In the genomic region with DNA sequence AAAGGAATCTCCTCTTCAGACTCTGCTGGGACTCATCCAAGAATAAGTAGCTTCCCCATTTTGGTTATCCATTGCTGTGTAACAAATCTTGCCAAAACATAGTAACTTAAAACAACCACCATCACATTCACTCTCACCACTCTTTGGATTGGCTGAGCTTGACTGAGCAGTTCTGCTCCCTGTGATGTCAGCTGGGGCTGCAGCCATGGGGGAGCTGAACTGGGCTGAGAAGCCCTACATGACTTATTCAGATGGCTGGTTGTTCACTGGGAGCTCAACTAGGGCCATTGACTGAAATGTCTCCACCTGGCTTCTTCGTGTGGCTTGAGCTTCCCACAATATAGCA, we compare ENCODE assay signal across 17 cellular contexts. TPM values are rescaled to one million over a fixed set of nuclear protein-coding genes. Genes with fewer than 3 reads are reported as not detected.
DNase-seq lines count a peak whose midpoint lies in the region; ATAC-seq, FAIRE-seq and TF ChIP-seq lines count a peak whose summit lies in the region.
"Had no signal": no experiment of that assay in that cellular context is flagged by ENCODE, and none has a peak within 500 bp of the region (broad histone marks: within the 10 kb centered on the region; RNA-seq: fewer than 3 reads in every experiment).

No MANE protein-coding gene starts in this region.

- POLR2A ChIA-PET in HepG2 (lab: Yijun Ruan, JAX), result interaction anchor here (0.8 to 2.0 kb wide), 4 partner anchors 9 to 42 kb away, joined by 3 to 14 read pairs (median 4); a partner anchor contains a TSS

- BruUV-seq in HepG2 (replicated peaks; lab: Mats Ljungman, UMichigan), result no TSS peak

- H3K27me3 Mint-ChIP-seq in HFFc6 (ENCODE audit: insufficient read depth), result no peaks in the 10 kb centered on the region; the same call in none of the 2 replicates
- no peaks in the 10 kb centered on the region for H3K27me3 Mint-ChIP-seq in nephron progenitor cell (ENCODE audit: low read depth, poor library complexity)

- CTCF ChIA-PET in HepG2 (lab: Yijun Ruan, JAX; ENCODE audit: low intra/inter-chr PET ratio, low total read pairs), result no interaction called here

- H3K27me3 ChIP-seq in HepG2 (ENCODE audit: control insufficient read depth in 1 of 2, insufficient read depth in 2 of 2, low read length in 2 of 2) (no peaks in the 10 kb centered on the region), skeletal muscle tissue (ENCODE audit: control insufficient read depth in 3 of 3, insufficient read depth in 3 of 3, low read length in 3 of 3) (no peaks in the 10 kb centered on the region)
- H3K27me3 ChIP-seq: BLaER1 treated with 17β-estradiol and CSF1 and Interleukin-3, amounts not matched to agents 10 nM and 100 nM had no signal

- H2AFZ ChIP-seq in HepG2 (ENCODE audit: low read length), result no peak overlapping the region

- WGBS in HepG2 (ENCODE audit: low lambda C conversion rate), result no CpG with 5 or more reads among the region's 1 CpG

- H3K4me3 Mint-ChIP-seq in HFFc6 (peak overlapping the region; percentile 44), nephron progenitor cell (no peak overlapping the region)

- TF ChIP-seq EP300 in HepG2 (IDR thresholded peaks at IDR 0.05; ENCODE audit: low read depth in 2 of 2, low read length in 2 of 2), result no peak
- no peak for TF ChIP-seq EP300 in HepG2 (CRISPR knock-in tag; IDR thresholded peaks at IDR 0.05; ENCODE audit: borderline replicate concordance)

- intact Hi-C loops in HepG2 (cut with micrococcal nuclease; ENCODE audit: unreplicated experiment), result loop anchor here (1.0 kb wide), 1 partner anchor 37 kb away; a partner anchor contains a TSS

- FAIRE-seq in HepG2 (lab: Jason Lieb, UNC), result no peak

- H3K36me3 ChIP-seq in HepG2 (replicated peaks in 1 of 2; ENCODE audit: control insufficient read depth in 1 of 2, insufficient read depth in 2 of 2, low read length in 2 of 2) (no peaks in the 10 kb centered on the region), skeletal muscle tissue (ENCODE audit: control insufficient read depth in 3 of 3, insufficient read depth in 3 of 3, low read length in 3 of 3) (no peaks in the 10 kb centered on the region)
- H3K36me3 ChIP-seq: BLaER1 treated with 17β-estradiol and CSF1 and Interleukin-3, amounts not matched to agents 10 nM and 100 nM; lower lobe of right lung had no signal

- H3K9me3 ChIP-seq in HepG2 (ENCODE audit: low read length) (no peaks in the 10 kb centered on the region), skeletal muscle tissue (ENCODE audit: control insufficient read depth in 3 of 3, low read length in 3 of 3) (no peaks in the 10 kb centered on the region)
- H3K9me3 ChIP-seq: lower lobe of right lung had no signal

- peaks cover 53% of the 10 kb centered on the region for H3K4me1 Mint-ChIP-seq in HFFc6 (ENCODE audit: low read depth)
- H3K4me1 Mint-ChIP-seq in nephron progenitor cell, result no peaks in the 10 kb centered on the region

- H3K4me1 ChIP-seq in HepG2 (ENCODE audit: insufficient read depth, low read length) (peaks cover 33% of the 10 kb centered on the region), skeletal muscle tissue (ENCODE audit: control insufficient read depth in 3 of 3, insufficient read depth in 3 of 3, low read length in 3 of 3) (peaks cover 0 to 3% (median 0%) of the 10 kb centered on the region in 3 donors)

- TF ChIP-seq POLR2A in HepG2 (IDR thresholded peaks at IDR 0.05; ENCODE audit: insufficient read depth in 1 of 2, low read depth in 2 of 2, low read length in 2 of 2), result no peak

- no peaks in the 10 kb centered on the region for H3K79me2 ChIP-seq in HepG2 (ENCODE audit: insufficient read depth, low read length)

- no peak for TF ChIP-seq RAD21 in HepG2 (CRISPR knock-in tag; IDR thresholded peaks at IDR 0.05)

- H3K27ac Mint-ChIP-seq in HFFc6, result peak overlapping the region; percentile 60
- no peak overlapping the region for H3K27ac Mint-ChIP-seq in nephron progenitor cell

- DNase-seq in HFFc6 (no peak), HepG2 (ENCODE audit: low spot score) (no peak), NK-92 (lab: John Stamatoyannopoulos, UW; ENCODE audit: unreplicated experiment) (no peak), NCI-H2107 (lab: John Stamatoyannopoulos, UW) (no peak), nephron progenitor cell (no peak)
- DNase-seq: activated effector memory CD4-positive, alpha-beta T cell treated with Interleukin-2 at 50 U/mL for 16 hours; effector CD8-positive, alpha-beta T cell; KG1; lower lobe of right lung; NCI-H345; stimulated activated naive CD4-positive, alpha-beta T cell treated with Interleukin-2 at 50 U/mL for 16 hours had no signal

- peak overlapping the region; percentile 61; the same call in 1 of the 2 replicates for H3K4me2 ChIP-seq in HepG2 (ENCODE audit: low read depth, low read length)

- H3K27ac ChIP-seq in VCaP (peak overlapping the region; percentile 75), HepG2 (ENCODE audit: extremely low read length, insufficient read depth, low read length) (no peak overlapping the region), skeletal muscle tissue (ENCODE audit: low read depth, low read length) (peak overlapping the region; percentile 59)

- H3K4me3 ChIP-seq in HepG2 (replicated peaks in 1 of 3; ENCODE audit: insufficient read depth in 1 of 3, low read depth in 2 of 3, low read length in 3 of 3), result no peak overlapping the region
- H3K4me3 ChIP-seq in skeletal muscle tissue (ENCODE audit: low read length in 3 of 3), result no peak overlapping the region
- H3K4me3 ChIP-seq: BLaER1 treated with 17β-estradiol and CSF1 and Interleukin-3, amounts not matched to agents 10 nM and 100 nM; lower lobe of right lung; skin epidermis had no signal

- ATAC-seq in HepG2 (peak; percentile 49), GM19035 (IDR thresholded peaks at IDR 0.05; ENCODE audit: unreplicated experiment) (no peak)
- ATAC-seq: HCT116 had no signal

- H3K9me3 Mint-ChIP-seq in HFFc6 (no peaks in the 10 kb centered on the region), nephron progenitor cell (peaks cover 4% of the 10 kb centered on the region)

- no peaks in the 10 kb centered on the region for H4K20me1 ChIP-seq in HepG2 (ENCODE audit: insufficient read depth, low read length)
- H4K20me1 ChIP-seq: BLaER1 treated with 17β-estradiol and CSF1 and Interleukin-3, amounts not matched to agents 10 nM and 100 nM had no signal

- H3K9ac ChIP-seq in HepG2 (ENCODE audit: insufficient read depth, low read depth, low read length) (no peak overlapping the region), skeletal muscle tissue (ENCODE audit: low read depth in 1 of 3, low read length in 3 of 3) (no peak overlapping the region)

- no peaks in the 10 kb centered on the region for H3K36me3 Mint-ChIP-seq in HFFc6 (ENCODE audit: low read depth)
- H3K36me3 Mint-ChIP-seq in nephron progenitor cell (ENCODE audit: low read depth), result no peaks in the 10 kb centered on the region

- no peak for TF ChIP-seq CTCF in HFFc6 (IDR thresholded peaks at IDR 0.05)
- TF ChIP-seq CTCF in VCaP (conservative IDR thresholded peaks at IDR 0.05), result no peak
- no peak for TF ChIP-seq CTCF in HepG2 (CRISPR knock-in tag; IDR thresholded peaks at IDR 0.05)
- TF ChIP-seq CTCF in nephron progenitor cell (IDR thresholded peaks at IDR 0.05), result no peak

- in situ Hi-C loops in HepG2 (cut with HindIII; ENCODE audit: extremely low pct_ligation_motif_present, low pct_unique_long_range_greater_than_20kb), result no loop called here

TF ChIP-seq in HepG2, 621 proteins besides CTCF, POLR2A, EP300 and RAD21:
- TF ChIP-seq ZNF644 (CRISPR knock-in tag; IDR thresholded peaks at IDR 0.05; ENCODE audit: low read depth) (0 out of 2 replicates have a peak, but pooled peaks have one; percentile 4), HNRNPH1 (optimal IDR thresholded peaks at IDR 0.05; ENCODE audit: low read depth, low read length) (no peak), SNAPC2 (CRISPR knock-in tag; IDR thresholded peaks at IDR 0.05) (no peak)

RNA-seq across cellular contexts. Expression of a gene that starts 36.9 kb away (rescaled TPM):
- total RNA-seq in HFFc6 (2021; fragmentation: NEBNext Ultra II Directional; extraction: Animal tissue kit (Norgen Biotek cat#: 25700)), result 100 to 1,000 TPM; 163 to 208 (median 184) TPM
- total RNA-seq in HepG2 (2016; rRNA removed; fragmentation: Illumina TruSeq; extraction: Trizol) (145 and 190 TPM in 2 replicates), skeletal muscle tissue (121 TPM)
- total RNA-seq in HepG2 (2016; cell fraction: cytosol; rRNA removed; fragmentation: Illumina TruSeq; extraction: Trizol; ENCODE audit: low read depth), result 29.7 and 31.6 TPM in 2 replicates
- 140 and 167 TPM in 2 replicates for total RNA-seq in HepG2 (2016; cell fraction: insoluble cytoplasmic fraction; rRNA removed; fragmentation: Illumina TruSeq; extraction: Trizol)
- 96.9 and 108 TPM in 2 replicates for total RNA-seq in HepG2 (2016; cell fraction: membrane; rRNA removed; fragmentation: Illumina TruSeq; extraction: Trizol)
- total RNA-seq in HepG2 (2016; cell fraction: nucleus; rRNA removed; fragmentation: Illumina TruSeq; extraction: Trizol), result 70.3 and 72.0 TPM in 2 replicates
- 44.9 and 46.6 TPM in 2 replicates for polyA plus RNA-seq in HepG2 (2011; rRNA removed)
- 20.0 and 35.2 TPM in 2 replicates for polyA plus RNA-seq in HepG2 (2011; cell fraction: cytosol; rRNA removed)
- 11.8 and 17.9 TPM in 2 replicates for polyA plus RNA-seq in HepG2 (2011; cell fraction: nucleus; rRNA removed)
- 98.7 and 98.9 TPM in 2 replicates for polyA plus RNA-seq in HepG2 (2012)
- polyA plus RNA-seq in HepG2 (2016; cell fraction: cytosol; fragmentation: Illumina TruSeq; extraction: Trizol; ENCODE audit: low read depth), result 29.7 and 32.6 TPM in 2 replicates
- 154 TPM in 2 replicates for polyA plus RNA-seq in HepG2 (2016; cell fraction: insoluble cytoplasmic fraction; fragmentation: Illumina TruSeq; extraction: Trizol; ENCODE audit: low read depth)
- 62.3 and 67.4 TPM in 2 replicates for polyA plus RNA-seq in HepG2 (2016; cell fraction: membrane; fragmentation: Illumina TruSeq; extraction: Trizol; ENCODE audit: low read depth)
- polyA plus RNA-seq in HepG2 (2016; cell fraction: nucleus; fragmentation: Illumina TruSeq; extraction: Trizol; ENCODE audit: insufficient read depth, low read depth), result 72.4 and 78.4 TPM in 2 replicates
- polyA minus RNA-seq in HepG2 (2011; rRNA and poly(A)+ RNA removed; ENCODE audit: low replicate concordance), result 25.2 and 41.8 TPM in 2 replicates
- polyA minus RNA-seq in HepG2 (2011; cell fraction: cytosol; rRNA and poly(A)+ RNA removed), result 46.6 and 59.2 TPM in 2 replicates
- polyA minus RNA-seq in HepG2 (2011; cell fraction: nucleus; rRNA and poly(A)+ RNA removed), result 35.8 and 50.4 TPM in 2 replicates
